In the genomic region with DNA sequence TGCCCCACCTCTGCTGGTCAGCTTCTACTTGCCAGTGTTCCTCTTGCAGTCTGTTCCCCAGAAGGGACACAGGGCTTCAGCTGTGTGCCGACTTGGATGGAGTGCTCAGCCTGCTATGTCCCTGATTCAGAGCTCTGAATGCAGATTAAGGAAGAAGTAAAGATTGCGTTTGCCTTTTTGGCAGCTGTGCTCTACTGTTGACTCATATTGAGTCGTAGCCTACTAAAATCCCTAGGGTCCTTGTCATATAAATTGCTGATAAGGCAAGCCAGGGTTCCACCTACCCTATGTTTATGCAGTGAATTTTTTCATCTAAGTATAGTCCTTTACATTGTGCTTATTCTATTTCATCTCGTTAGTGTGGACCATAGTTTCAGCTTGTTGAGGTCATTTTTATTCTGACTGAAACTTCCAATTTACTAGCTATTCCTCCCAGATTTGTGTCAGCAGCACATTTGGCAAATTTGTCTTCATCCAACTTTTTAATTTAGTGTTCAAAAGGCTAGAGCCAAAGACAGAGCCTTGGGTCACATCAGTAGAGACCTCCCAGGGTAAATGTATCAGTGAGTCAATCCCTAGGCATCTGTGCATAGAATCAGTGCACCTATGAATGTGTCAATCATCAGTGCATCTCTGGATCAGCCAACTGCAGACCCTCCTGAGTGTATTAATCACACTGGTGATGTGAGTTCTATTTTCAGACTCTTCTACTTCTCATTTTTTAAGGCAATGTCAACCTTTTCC, we compare ENCODE assay signal across 13 cellular contexts. TPM values are rescaled to one million over a fixed set of nuclear protein-coding genes. Genes with fewer than 3 reads are reported as not detected.
DNase-seq lines count a peak whose midpoint lies in the region; ATAC-seq and TF ChIP-seq lines count a peak whose summit lies in the region.
"Had no signal": no experiment of that assay in that cellular context is flagged by ENCODE, and none has a peak within 500 bp of the region (broad histone marks: within the 10 kb centered on the region; RNA-seq: fewer than 3 reads in every experiment).

No MANE protein-coding gene starts in this region.

- no peak overlapping the region for H3K4me3 ChIP-seq in ascending aorta
- H3K4me3 ChIP-seq in mesendoderm (ENCODE audit: low read length): no peak overlapping the region

- no peaks in the 10 kb centered on the region for H3K79me1 ChIP-seq in mesendoderm (ENCODE audit: low read length)

- H3K79me2 ChIP-seq in mesendoderm (ENCODE audit: control insufficient read depth, insufficient read depth, low read length): no peaks in the 10 kb centered on the region

- H3K27me3 Mint-ChIP-seq in naive thymus-derived CD8-positive, alpha-beta T cell: peaks cover 0 to 6% (median 2%) of the 10 kb centered on the region in 5 donors
- H3K27me3 Mint-ChIP-seq: brain had no signal

- POLR2A ChIA-PET in naive thymus-derived CD8-positive, alpha-beta T cell (lab: Charles Lee): no interaction called here

- no peaks in the 10 kb centered on the region for H3K4me1 Mint-ChIP-seq in naive thymus-derived CD8-positive, alpha-beta T cell
- H3K4me1 Mint-ChIP-seq: memory B cell had no signal

- no peak overlapping the region for H2BK120ac ChIP-seq in mesendoderm (ENCODE audit: low read depth, low read length)

- H3K4me3 Mint-ChIP-seq in naive thymus-derived CD8-positive, alpha-beta T cell: no peak overlapping the region
- H3K4me3 Mint-ChIP-seq: brain, memory B cell had no signal

- H3K4me2 ChIP-seq in mesendoderm (ENCODE audit: low read length): no peak overlapping the region

- H3K9ac ChIP-seq in mesendoderm (ENCODE audit: low read length): no peak overlapping the region

- no peak overlapping the region for H2BK5ac ChIP-seq in mesendoderm (ENCODE audit: low read length)

- no peaks in the 10 kb centered on the region for H3K36me3 ChIP-seq in ascending aorta
- H3K36me3 ChIP-seq in mesendoderm (ENCODE audit: control insufficient read depth, insufficient read depth, low read length): no peaks in the 10 kb centered on the region

- no peaks in the 10 kb centered on the region for H3K9me3 ChIP-seq in ascending aorta

- intact Hi-C loops in Right ventricle myocardium inferior (cut with DNase I) (no loop called here), cardiac septum (cut with DNase I) (no loop called here), ascending aorta (cut with DNase I) (loop anchor here (2.0 kb wide), 1 partner anchor 78 kb away; no protein-coding TSS in a partner anchor)

- no peak overlapping the region for H4K5ac ChIP-seq in mesendoderm (ENCODE audit: low read length)

- H3K27ac ChIP-seq in ascending aorta (peak overlapping the region; percentile 78 to 85), mesendoderm (ENCODE audit: low read depth, low read length) (no peak overlapping the region)

- DNase-seq in Right ventricle myocardium inferior (ENCODE audit: missing footprints) (peak; percentile 73), cardiac septum (ENCODE audit: low spot score) (no peak), ascending aorta (ENCODE audit: low spot score in 2 of 2) (peak; percentile 51 to 88), hepatic stellate cell (ENCODE audit: low spot score) (peak; percentile 67), NCI-H2107 (lab: John Stamatoyannopoulos, UW) (no peak), SKM-1 (lab: John Stamatoyannopoulos, UW; ENCODE audit: unreplicated experiment) (no peak), mesendoderm (no peak)
- no peak for DNase-seq in naive thymus-derived CD8-positive, alpha-beta T cell
- DNase-seq: activated CD8-positive, alpha-beta memory T cell treated with anti-CD3 and anti-CD28 coated beads for 24 hours; C1 segment of cervical spinal cord; NCI-H2081 treated with DMSO at 0.1 percent for 48 hours had no signal

- H3K27ac Mint-ChIP-seq in naive thymus-derived CD8-positive, alpha-beta T cell: no peak overlapping the region
- H3K27ac Mint-ChIP-seq: memory B cell had no signal

- H2AK5ac ChIP-seq in mesendoderm (ENCODE audit: low read length): no peak overlapping the region

- TF ChIP-seq CTCF in ascending aorta (IDR thresholded peaks at IDR 0.05): no peak

- no peak overlapping the region for H3K4ac ChIP-seq in mesendoderm (ENCODE audit: low read depth, low read length)

- peaks cover 0 to 3% (median 2%) of the 10 kb centered on the region in 3 donors for H3K36me3 Mint-ChIP-seq in naive thymus-derived CD8-positive, alpha-beta T cell
- H3K36me3 Mint-ChIP-seq: memory B cell had no signal

- no peaks in the 10 kb centered on the region for H3K27me3 ChIP-seq in ascending aorta
- no peaks in the 10 kb centered on the region for H3K27me3 ChIP-seq in mesendoderm (ENCODE audit: insufficient read depth, low read length, poor library complexity)

- H4K8ac ChIP-seq in mesendoderm (ENCODE audit: low read depth, low read length): no peak overlapping the region

- H3K56ac ChIP-seq in mesendoderm (ENCODE audit: low read length): no peak overlapping the region

- ATAC-seq in Right ventricle myocardium inferior: peak; percentile 90
- no peak for ATAC-seq in naive thymus-derived CD8-positive, alpha-beta T cell

- H3K4me1 ChIP-seq in ascending aorta: peaks cover 11 to 53% of the 10 kb centered on the region in 2 donors
- H3K4me1 ChIP-seq in mesendoderm (ENCODE audit: control insufficient read depth, low read depth, low read length): no peaks in the 10 kb centered on the region

- no peak overlapping the region for H3K18ac ChIP-seq in mesendoderm (ENCODE audit: low read length)

- H3K23ac ChIP-seq in mesendoderm (ENCODE audit: low read length): no peak overlapping the region

- WGBS in mesendoderm (ENCODE audit: extremely low coverage, insufficient coverage, low lambda C conversion rate): no CpG with 5 or more reads among the region's 4 CpGs

- H2BK15ac ChIP-seq in mesendoderm (replicated peaks; ENCODE audit: low read depth): no peak overlapping the region

- peaks cover 2 to 14% (median 7%) of the 10 kb centered on the region in 9 donors for H3K9me3 Mint-ChIP-seq in naive thymus-derived CD8-positive, alpha-beta T cell

RNA-seq across cellular contexts. Expression of gene CACNA1C, which starts 31.9 kb away (rescaled TPM):
- 171 TPM for total RNA-seq in Right ventricle myocardium inferior
- 182 TPM for total RNA-seq in cardiac septum
- 102 TPM for total RNA-seq in ascending aorta
- total RNA-seq in naive thymus-derived CD8-positive, alpha-beta T cell: under 1 TPM; 0.16 to 0.21 TPM
- polyA plus RNA-seq in naive thymus-derived CD8-positive, alpha-beta T cell: under 1 TPM; 0.05 to 0.21 (median 0.10) TPM
- polyA plus RNA-seq in mesendoderm (2013, experiment 1 of 2): 0.38 TPM
- 0.45 TPM for polyA plus RNA-seq in mesendoderm (2013, experiment 2 of 2)

Comparison
In these comparisons a context has a peak if more than half of its experiments do, and no peak if none do; other contexts are left out.
1. DNase-seq: peak in Right ventricle myocardium inferior (single experiment), ascending aorta (2 of 2) and hepatic stellate cell (single experiment); none in cardiac septum (single experiment), naive thymus-derived CD8-positive, alpha-beta T cell (0 of 10), NCI-H2107 (single experiment), SKM-1 (single experiment) and mesendoderm (single experiment).
2. RNA of gene CACNA1C, which starts 31.9 kb away (total RNA-seq): 182 TPM in cardiac septum (single experiment), 171 TPM in Right ventricle myocardium inferior (single experiment) and 102 TPM in ascending aorta (single experiment); 0.16 to 0.21 TPM in naive thymus-derived CD8-positive, alpha-beta T cell; every median in the first group is over 10 times any median in the second.